Comparison of ENCODE assay signal across 21 cellular contexts in genomic region chr12:26608706-26609105, GRCh38.
"Had no signal": no experiment of that assay in that cellular context is flagged by ENCODE, and none has a peak within 500 bp of the region (broad histone marks: within the 10 kb centered on the region; RNA-seq: fewer than 3 reads in every experiment).

No MANE protein-coding gene starts in this region.

- H3K4me3 ChIP-seq: colonic mucosa, gastrocnemius medialis, heart left ventricle, lower lobe of right lung, pancreas, spleen, thyroid gland had no signal

- H3K4me1 ChIP-seq: colonic mucosa, gastrocnemius medialis, heart left ventricle, lower lobe of right lung, pancreas, spleen, thyroid gland had no signal

- H3K36me3 ChIP-seq: colonic mucosa, gastrocnemius medialis, lower lobe of right lung, pancreas, thyroid gland had no signal

- H3K27ac ChIP-seq: colonic mucosa, gastrocnemius medialis, heart left ventricle, lower lobe of right lung, neutrophil, pancreas, spleen, thyroid gland had no signal

- FAIRE-seq: endometrium, islet of Langerhans, pancreas had no signal

- DNase-seq: activated CD4-positive, alpha-beta T cell treated with anti-CD3 and anti-CD28 coated beads, Interleukin-2, amount 10 ng/mL, durations not matched to agents 7 days and 5 days; activated CD8-positive, alpha-beta T cell treated with anti-CD3 and anti-CD28 coated beads, Interleukin-2, amount 10 ng/mL, durations not matched to agents 7 days and 5 days; activated naive CD4-positive, alpha-beta T cell treated with Interleukin-2 at 50 U/mL for 16 hours; activated naive CD8-positive, alpha-beta T cell treated with anti-CD3 and anti-CD28 coated beads, Interleukin-2, amount 10 ng/mL, durations not matched to agents 7 days and 5 days; activated T-cell treated with anti-CD3 and anti-CD28 coated beads, Interleukin-2, amount 50 U/mL, for 24 hours; anterior cingulate cortex; central memory CD4-positive, alpha-beta T cell; colonic mucosa; gastrocnemius medialis; heart left ventricle; lower lobe of right lung; pancreas; spleen; stimulated activated CD4-positive, alpha-beta T cell treated with anti-CD3 and anti-CD28 coated beads, Interleukin-4, amount 100 ng/mL, for 4 hours; stimulated activated naive B cell treated with anti-CD40 and anti-IgM and Interleukin-4, amounts not matched to agents 10 μg/mL and 1 μg/mL and 100 μg/mL, for 72 hours; T1000; thyroid gland had no signal

- H3K27me3 ChIP-seq: colonic mucosa, gastrocnemius medialis, heart left ventricle, neutrophil, pancreas, spleen, thyroid gland had no signal

- ATAC-seq: activated CD8-positive, alpha-beta T cell treated with anti-CD3 and anti-CD28 coated beads, Interleukin-2, amount 10 ng/mL, durations not matched to agents 7 days and 5 days; gastrocnemius medialis; heart left ventricle; lower lobe of right lung; natural killer cell treated with Interleukin-12 subunit alpha and Interleukin-12 subunit beta and Interleukin-15 and Interleukin-18, amount 100 ng/mL, for 72 hours; pancreas; stimulated activated naive B cell treated with anti-CD40 and anti-IgM and Interleukin-4, amounts not matched to agents 10 μg/mL and 1 μg/mL and 100 μg/mL, for 72 hours had no signal

- H3K9me3 ChIP-seq: colonic mucosa, gastrocnemius medialis, heart left ventricle, lower lobe of right lung, neutrophil, pancreas, spleen, thyroid gland had no signal
